ENCODE assay signal across 9 cellular contexts in the genomic region with DNA sequence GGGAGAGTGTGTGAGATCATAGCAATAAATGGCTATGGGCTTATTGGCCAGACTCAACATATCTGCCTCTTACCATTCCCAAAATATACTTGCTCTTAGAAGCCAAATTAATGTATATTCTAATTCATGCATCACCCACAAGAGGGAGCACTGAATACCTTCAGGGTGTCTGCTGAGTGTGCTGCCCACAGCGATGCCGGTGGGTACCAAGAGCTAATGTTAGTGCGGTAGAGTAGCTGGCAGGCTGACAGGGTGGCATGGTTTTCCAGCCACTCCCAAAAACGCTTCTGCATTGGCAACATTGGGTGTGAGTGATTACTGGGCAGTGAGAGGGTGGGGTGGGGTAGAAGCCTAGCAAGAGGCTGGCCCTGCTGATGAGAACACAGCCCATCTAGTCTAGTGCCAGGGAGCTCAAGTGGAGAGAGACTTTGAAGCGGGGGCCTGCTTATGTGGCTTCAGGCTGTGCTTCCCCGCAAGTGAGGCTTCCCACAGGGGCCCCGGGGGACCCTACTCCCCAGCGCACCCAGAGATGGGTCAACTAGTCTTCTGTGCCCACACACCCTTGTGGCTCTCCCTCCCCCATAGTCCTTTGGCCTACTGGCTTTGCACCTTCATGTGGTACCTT. TPM values are rescaled to one million over a fixed set of nuclear protein-coding genes. Genes with fewer than 3 reads are reported as not detected.
DNase-seq lines count a peak whose midpoint lies in the region; FAIRE-seq and TF ChIP-seq lines count a peak whose summit lies in the region.
"Had no signal": no experiment of that assay in that cellular context is flagged by ENCODE, and none has a peak within 500 bp of the region (broad histone marks: within the 10 kb centered on the region; RNA-seq: fewer than 3 reads in every experiment).

No MANE protein-coding gene starts in this region.

- DNase-seq in MCF 10A (ENCODE audit: unreplicated experiment) (peak; percentile 53), breast epithelium (ENCODE audit: low spot score in 2 of 2) (no peak), NCI-H2107 (lab: John Stamatoyannopoulos, UW) (peak; percentile 59), choroid plexus epithelial cell (ENCODE audit: low read depth) (peak; percentile 41), small intestine (peak; percentile 16), coronary artery (ENCODE audit: low spot score) (no peak)
- DNase-seq in stimulated activated CD4-positive, alpha-beta T cell treated with anti-CD3 and anti-CD28 coated beads, Interleukin-4, amount 100 ng/mL, for 4 hours: no peak
- no peak for DNase-seq in effector memory CD4-positive, alpha-beta T cell

- H3K27me3 Mint-ChIP-seq in MCF 10A (ENCODE audit: insufficient read depth, unreplicated experiment): no peaks in the 10 kb centered on the region

- H3K9me3 ChIP-seq in breast epithelium: no peaks in the 10 kb centered on the region
- no peaks in the 10 kb centered on the region for H3K9me3 ChIP-seq in small intestine (ENCODE audit: control insufficient read depth, low read depth)
- no peaks in the 10 kb centered on the region for H3K9me3 ChIP-seq in effector memory CD4-positive, alpha-beta T cell (ENCODE audit: control insufficient read depth, low read length)

- no peak overlapping the region for H3K4me3 ChIP-seq in breast epithelium
- H3K4me3 ChIP-seq in choroid plexus epithelial cell (ENCODE audit: low read depth, low read length): no peak overlapping the region
- H3K4me3 ChIP-seq in small intestine (ENCODE audit: low read depth in 1 of 2, low read length in 2 of 2): no peak overlapping the region
- H3K4me3 ChIP-seq in coronary artery: no peak overlapping the region
- H3K4me3 ChIP-seq in effector memory CD4-positive, alpha-beta T cell (ENCODE audit: insufficient read depth, low read depth, low read length, poor library complexity, severe bottlenecking): no peak overlapping the region

- intact Hi-C loops in MCF 10A (cut with micrococcal nuclease): no loop called here
- intact Hi-C loops in breast epithelium (cut with DNase I; ENCODE audit: low total_unique reads): no loop called here

- H3K36me3 Mint-ChIP-seq in MCF 10A (ENCODE audit: insufficient read depth, unreplicated experiment): peaks cover 9% of the 10 kb centered on the region

- no TSS peak for BruUV-seq in MCF 10A (replicated peaks; lab: Mats Ljungman, UMichigan)

- H3K27ac ChIP-seq in breast epithelium: no peak overlapping the region
- no peak overlapping the region for H3K27ac ChIP-seq in small intestine (ENCODE audit: low read depth in 1 of 2, low read length in 1 of 2)
- no peak overlapping the region for H3K27ac ChIP-seq in coronary artery
- no peak overlapping the region for H3K27ac ChIP-seq in effector memory CD4-positive, alpha-beta T cell (ENCODE audit: insufficient read depth, low read length, poor library complexity, severe bottlenecking)

- no peak overlapping the region for H3K27ac Mint-ChIP-seq in MCF 10A (ENCODE audit: low read depth, unreplicated experiment)
- H3K27ac Mint-ChIP-seq: activated naive CD8-positive, alpha-beta T cell had no signal

- H3K4me1 Mint-ChIP-seq in MCF 10A (ENCODE audit: insufficient read depth, unreplicated experiment): no peaks in the 10 kb centered on the region

- H3K36me3 ChIP-seq in breast epithelium (no peaks in the 10 kb centered on the region), small intestine (ENCODE audit: control insufficient read depth in 2 of 2, insufficient read depth in 2 of 2, low read length in 2 of 2) (no peaks in the 10 kb centered on the region)
- H3K36me3 ChIP-seq in effector memory CD4-positive, alpha-beta T cell (ENCODE audit: control insufficient read depth, insufficient read depth, low read length): no peaks in the 10 kb centered on the region

- CTCF ChIA-PET in MCF 10A (lab: Yijun Ruan, JAX): interaction anchor here (2.1 kb wide), 1 partner anchor 233 kb away, joined by 7 read pairs; no protein-coding TSS in a partner anchor

- no peaks in the 10 kb centered on the region for H3K9me3 Mint-ChIP-seq in MCF 10A (ENCODE audit: unreplicated experiment)

- H3K4me3 Mint-ChIP-seq in MCF 10A (ENCODE audit: unreplicated experiment): no peak overlapping the region
- H3K4me3 Mint-ChIP-seq: activated naive CD8-positive, alpha-beta T cell had no signal

- H3K4me1 ChIP-seq in breast epithelium (no peaks in the 10 kb centered on the region), small intestine (ENCODE audit: control insufficient read depth in 2 of 2, insufficient read depth in 1 of 2, low read depth in 1 of 2, low read length in 1 of 2) (no peaks in the 10 kb centered on the region)
- H3K4me1 ChIP-seq in effector memory CD4-positive, alpha-beta T cell (ENCODE audit: control insufficient read depth, insufficient read depth, low read length, poor library complexity, severe bottlenecking): no peaks in the 10 kb centered on the region

- POLR2A ChIA-PET in MCF 10A (lab: Yijun Ruan, JAX): no interaction called here

- TF ChIP-seq POLR2A in breast epithelium (IDR thresholded peaks at IDR 0.05): no peak

- WGBS in small intestine, 3 donors: 57 to 67% (median 60%) methylated on average over 8 of the region's 8 CpGs

- H3K27me3 ChIP-seq in breast epithelium: no peaks in the 10 kb centered on the region
- H3K27me3 ChIP-seq in small intestine (ENCODE audit: control insufficient read depth in 2 of 2, insufficient read depth in 2 of 2, low read length in 2 of 2): no peaks in the 10 kb centered on the region
- H3K27me3 ChIP-seq in effector memory CD4-positive, alpha-beta T cell (replicated peaks; ENCODE audit: control insufficient read depth, insufficient read depth, low read length, poor library complexity, severe bottlenecking): no peaks in the 10 kb centered on the region

- TF ChIP-seq CTCF in MCF 10A (IDR thresholded peaks at IDR 0.05; ENCODE audit: unreplicated experiment) (peak; percentile 32), breast epithelium (IDR thresholded peaks at IDR 0.05) (peak in 1 of 3 donors; percentile 20), choroid plexus epithelial cell (conservative IDR thresholded peaks at IDR 0.05; ENCODE audit: low read depth, low read length) (peak; percentile 60), coronary artery (IDR thresholded peaks at IDR 0.05) (no peak)

- FAIRE-seq in small intestine (lab: Jason Lieb, UNC): no peak

RNA-seq across cellular contexts. Expression of gene PLEKHD1, which starts 9.2 kb away (rescaled TPM):
- total RNA-seq in MCF 10A (2022): 0.05 TPM in 1 of 2 replicates, not detected in the other
- 1 to 10 TPM in 2 of 3 donors, under 1 TPM in 1; under 0.01 to 2.3 (median 2.0) TPM for total RNA-seq in breast epithelium
- under 1 TPM in 2 of 3 donors, not detected in 1; under 0.01 to 0.04 TPM for polyA plus RNA-seq in small intestine

Comparison
In these comparisons a context has a peak if more than half of its experiments do, and no peak if none do; other contexts are left out.
1. DNase-seq: peak in MCF 10A (single experiment), NCI-H2107 (single experiment), choroid plexus epithelial cell (single experiment) and small intestine (single experiment); none in breast epithelium (0 of 2), stimulated activated CD4-positive, alpha-beta T cell treated with anti-CD3 and anti-CD28 coated beads, Interleukin-4, amount 100 ng/mL, for 4 hours (0 of 2), coronary artery (single experiment) and effector memory CD4-positive, alpha-beta T cell (0 of 3).